Comparison of ENCODE assay signal across 15 cellular contexts in genomic region chr1:225744745-225745144, GRCh38. TPM values are rescaled to one million over a fixed set of nuclear protein-coding genes. Genes with fewer than 3 reads are reported as not detected.
DNase-seq lines count a peak whose midpoint lies in the region; ATAC-seq and TF ChIP-seq lines count a peak whose summit lies in the region.
"Had no signal": no experiment of that assay in that cellular context is flagged by ENCODE, and none has a peak within 500 bp of the region (broad histone marks: within the 10 kb centered on the region; RNA-seq: fewer than 3 reads in every experiment).

No MANE protein-coding gene starts in this region.

- TF ChIP-seq EP300 in SK-N-SH (IDR thresholded peaks at IDR 0.05; ENCODE audit: borderline replicate concordance in 1 of 2, low read depth in 1 of 2, low read length in 1 of 2) (no peak), esophagus muscularis mucosa (IDR thresholded peaks at IDR 0.05) (no peak)

- H3K79me2 ChIP-seq in SK-N-SH (ENCODE audit: insufficient read depth) = no peaks in the 10 kb centered on the region

- H3K4me1 ChIP-seq in SK-N-SH (ENCODE audit: control insufficient read depth in 1 of 2, insufficient read depth in 2 of 2, low read depth in 1 of 2, low read length in 1 of 2) (peaks cover 3 to 19% of the 10 kb centered on the region in 2 experiments; a peak in 3 of 4 replicates), esophagus muscularis mucosa (peaks cover 19 to 31% (median 30%) of the 10 kb centered on the region in 4 donors), rectal smooth muscle tissue (ENCODE audit: control insufficient read depth, insufficient read depth, low read length) (peaks cover 24% of the 10 kb centered on the region)

- no peaks in the 10 kb centered on the region for H4K20me1 ChIP-seq in SK-N-SH (ENCODE audit: insufficient read depth)

- no peak for DNase-seq in SK-N-SH
- no peak for DNase-seq in esophagus muscularis mucosa (ENCODE audit: extremely low spot score)
- no peak for DNase-seq in cerebellar nuclear complex (lab: John Stamatoyannopoulos, UW)
- no peak for DNase-seq in amygdala (lab: John Stamatoyannopoulos, UW)
- DNase-seq in Right ventricle myocardium inferior (ENCODE audit: missing footprints) = no peak
- DNase-seq: 8988T, NCI-H1105 treated with DMSO at 0.1 percent for 48 hours, NCI-H1694, NCI-H2081 treated with DMSO at 0.1 percent for 48 hours, Peyer's patch, Right ventricle myocardium superior had no signal

- no peak for TF ChIP-seq RAD21 in SK-N-SH (IDR thresholded peaks at IDR 0.05; ENCODE audit: low read length)

- peak overlapping the region; percentile 12 to 26; a peak in 2 of 4 replicates for H3K27ac ChIP-seq in SK-N-SH (ENCODE audit: low read depth in 2 of 2, low read length in 1 of 2)
- H3K27ac ChIP-seq in esophagus muscularis mucosa (replicated peaks in 1 of 4) = peak overlapping the region; percentile 18 to 88 (median 83)
- H3K27ac ChIP-seq in rectal smooth muscle tissue (ENCODE audit: low read depth, low read length) = peak overlapping the region; percentile 64
- H3K27ac ChIP-seq: Peyer's patch had no signal

- no peaks in the 10 kb centered on the region for H3K9me3 ChIP-seq in SK-N-SH
- no peaks in the 10 kb centered on the region for H3K9me3 ChIP-seq in esophagus muscularis mucosa
- H3K9me3 ChIP-seq: Peyer's patch had no signal

- H3K9me2 ChIP-seq in SK-N-SH = no peaks in the 10 kb centered on the region

- H3K4me3 ChIP-seq in SK-N-SH (ENCODE audit: low read depth in 2 of 2, low read length in 1 of 2) (no peak overlapping the region), esophagus muscularis mucosa (no peak overlapping the region), rectal smooth muscle tissue (ENCODE audit: low read length) (no peak overlapping the region)
- H3K4me3 ChIP-seq: GM23338, Peyer's patch had no signal

- TF ChIP-seq CTCF in SK-N-SH (IDR thresholded peaks at IDR 0.05) = no peak
- no peak for TF ChIP-seq CTCF in esophagus muscularis mucosa (IDR thresholded peaks at IDR 0.05)

- CTCF ChIA-PET in SK-N-SH (lab: Yijun Ruan, JAX) = interaction anchor here (1.7 to 3.0 kb wide), 2 partner anchors 28 to 270 kb away, joined by 6 to 9 read pairs; no protein-coding TSS in a partner anchor

- no peak overlapping the region for H2AFZ ChIP-seq in SK-N-SH (ENCODE audit: low read depth)
- H2AFZ ChIP-seq: GM23338 had no signal

- intact Hi-C loops in esophagus muscularis mucosa (cut with DNase I) = no loop called here
- intact Hi-C loops in Right ventricle myocardium inferior (cut with DNase I) = loop anchor here (5.0 kb wide), 1 partner anchor 52 kb away; no protein-coding TSS in a partner anchor

- H3K4me2 ChIP-seq in SK-N-SH = no peak overlapping the region
- H3K4me2 ChIP-seq: GM23338 had no signal

- H3K27me3 ChIP-seq in SK-N-SH (ENCODE audit: insufficient read depth) (no peaks in the 10 kb centered on the region), esophagus muscularis mucosa (no peaks in the 10 kb centered on the region), rectal smooth muscle tissue (ENCODE audit: control insufficient read depth, insufficient read depth, low read length) (no peaks in the 10 kb centered on the region)
- H3K27me3 ChIP-seq: Peyer's patch had no signal

- POLR2A ChIA-PET in SK-N-SH (lab: Yijun Ruan, JAX) = no interaction called here

- no peaks in the 10 kb centered on the region for H3K36me3 ChIP-seq in SK-N-SH (replicated peaks in 1 of 2; ENCODE audit: control insufficient read depth in 1 of 2, insufficient read depth in 2 of 2, low read length in 1 of 2)
- no peaks in the 10 kb centered on the region for H3K36me3 ChIP-seq in esophagus muscularis mucosa
- no peaks in the 10 kb centered on the region for H3K36me3 ChIP-seq in rectal smooth muscle tissue (ENCODE audit: control insufficient read depth, insufficient read depth, low read length)
- H3K36me3 ChIP-seq: Peyer's patch had no signal

- H3K9ac ChIP-seq in SK-N-SH (no peak overlapping the region), rectal smooth muscle tissue (ENCODE audit: low read length) (no peak overlapping the region)

- TF ChIP-seq POLR2A in esophagus muscularis mucosa (IDR thresholded peaks at IDR 0.05; ENCODE audit: low read depth) = no peak

- WGBS in SK-N-SH (ENCODE audit: low lambda C conversion rate) = 100% methylated on average over 1 of the region's 2 CpGs
- 100% methylated on average over 2 of the region's 2 CpGs for WGBS in esophagus muscularis mucosa

- no peak for ATAC-seq in SK-N-SH treated with all-trans-retinoic acid at 6 μM for 48 hours
- no peak for ATAC-seq in GM19397 (IDR thresholded peaks at IDR 0.05; ENCODE audit: unreplicated experiment)
- no peak for ATAC-seq in Right ventricle myocardium inferior
- ATAC-seq: GM23338 had no signal

- H3F3A ChIP-seq in SK-N-SH (replicated peaks; ENCODE audit: insufficient read depth) = peaks cover 20% of the 10 kb centered on the region

TF ChIP-seq in SK-N-SH, 30 proteins besides CTCF, POLR2A, EP300 and RAD21:
- TF ChIP-seq TEAD4 (IDR thresholded peaks at IDR 0.05; ENCODE audit: borderline replicate concordance, insufficient read depth) (no peak), REST (IDR thresholded peaks at IDR 0.05; ENCODE audit: low read depth, low read length) (no peak), ELF1 (IDR thresholded peaks at IDR 0.05) (no peak), EZH2phosphoT487 (IDR thresholded peaks at IDR 0.05; ENCODE audit: borderline replicate concordance, low read depth) (no peak), YY1 (IDR thresholded peaks at IDR 0.05; ENCODE audit: low read depth) (no peak), GABPA (IDR thresholded peaks at IDR 0.05; ENCODE audit: low read depth) (no peak)
TF ChIP-seq in SK-N-SH: peak in this region for 0.

TF ChIP-seq in SK-N-SH treated with all-trans-retinoic acid at 6 μM for 48 hours, 23 proteins besides CTCF, POLR2A, EP300 and RAD21:
- TF ChIP-seq TOX (CRISPR knock-in tag; IDR thresholded peaks at IDR 0.05; ENCODE audit: borderline replicate concordance) (no peak), ZFP3 (CRISPR knock-in tag; IDR thresholded peaks at IDR 0.05) (no peak), OSR1 (CRISPR knock-in tag; IDR thresholded peaks at IDR 0.05) (no peak), ZNF70 (CRISPR knock-in tag; IDR thresholded peaks at IDR 0.05) (no peak), ISL1 (CRISPR knock-in tag; IDR thresholded peaks at IDR 0.05) (no peak), CSDC2 (CRISPR knock-in tag; IDR thresholded peaks at IDR 0.05) (no peak), ESRRG (CRISPR knock-in tag; IDR thresholded peaks at IDR 0.05) (no peak), GLIS3 (CRISPR knock-in tag; IDR thresholded peaks at IDR 0.05) (no peak), PPARA (CRISPR knock-in tag; IDR thresholded peaks at IDR 0.05; ENCODE audit: borderline replicate concordance) (no peak), ZFP30 (CRISPR knock-in tag; IDR thresholded peaks at IDR 0.05) (no peak), PATZ1 (CRISPR knock-in tag; IDR thresholded peaks at IDR 0.05; ENCODE audit: borderline replicate concordance) (no peak), POU6F1 (CRISPR knock-in tag; IDR thresholded peaks at IDR 0.05; ENCODE audit: borderline replicate concordance, low read depth) (no peak), ZNF565 (CRISPR knock-in tag; conservative IDR thresholded peaks at IDR 0.05; ENCODE audit: low read depth) (no peak), BACH2 (CRISPR knock-in tag; IDR thresholded peaks at IDR 0.05; ENCODE audit: borderline replicate concordance) (no peak)

RNA-seq across cellular contexts. Expression of gene SRP9, which starts 32.9 kb away (rescaled TPM):
- polyA plus RNA-seq in SK-N-SH (2012; rRNA removed) = 156 and 292 TPM in 2 replicates
- 324 and 359 TPM in 2 replicates for polyA plus RNA-seq in SK-N-SH (2012; cell fraction: cytosol; rRNA removed)
- 60.3 and 116 TPM in 2 replicates for polyA plus RNA-seq in SK-N-SH (2012; cell fraction: nucleus; rRNA removed)
- total RNA-seq in esophagus muscularis mucosa (100 to 1,000 TPM in 3 of 4 donors, 10 to 100 TPM in 1; 95.1 to 192 (median 164) TPM), Right ventricle myocardium inferior (192 TPM)

Comparison
In these comparisons a context has a peak if more than half of its experiments do, and no peak if none do; other contexts are left out.
1. H3K27ac ChIP-seq: peak in every context shown above with its lines; median percentile 83 in esophagus muscularis mucosa; 64 in rectal smooth muscle tissue; 19 in SK-N-SH.